ENCODE assay signal across 30 cellular contexts in the genomic region with DNA sequence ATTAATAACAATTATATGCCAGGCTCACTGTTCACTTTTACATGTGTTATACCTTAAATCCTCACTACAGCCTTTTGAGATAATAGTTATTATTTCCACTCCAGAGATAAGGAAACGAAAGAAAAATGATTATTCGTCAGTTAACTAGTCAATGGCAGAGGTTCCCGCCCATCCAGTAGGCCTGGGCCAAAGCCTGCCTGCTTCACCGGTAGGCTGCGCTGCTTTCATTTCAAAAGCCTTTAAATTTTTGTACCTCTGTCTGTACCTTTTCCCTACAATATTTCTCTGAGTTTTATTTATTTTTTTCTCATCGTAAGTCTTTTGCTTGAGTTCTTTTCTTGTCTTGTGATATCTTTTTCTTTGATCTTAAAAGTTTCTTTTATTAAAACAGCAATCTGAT. TPM values are rescaled to one million over a fixed set of nuclear protein-coding genes. Genes with fewer than 3 reads are reported as not detected.
"Had no signal": no experiment of that assay in that cellular context is flagged by ENCODE, and none has a peak within 500 bp of the region (broad histone marks: within the 10 kb centered on the region; RNA-seq: fewer than 3 reads in every experiment).

No MANE protein-coding gene starts in this region.

- H3K9me3 Mint-ChIP-seq: activated CD4-positive, alpha-beta T cell treated with anti-CD3 and anti-CD28 coated beads, Interleukin-2, amount 10 ng/mL, durations not matched to agents 24 days and 14 days; activated CD8-positive, alpha-beta T cell treated with anti-CD3 and anti-CD28 coated beads for 36 hours; activated naive CD8-positive, alpha-beta T cell treated with anti-CD3 and anti-CD28 coated beads for 36 hours; activated T-cell treated with anti-CD3 and anti-CD28 coated beads, Interleukin-2, amount 50 U/mL, for 72 hours; activated T-helper 17 cell treated with anti-CD3 and anti-CD28 coated beads, Interleukin-2, amount 50 U/mL, for 72 hours had no signal

- H3K4me3 ChIP-seq: Peyer's patch had no signal

- H3K4me1 ChIP-seq: Peyer's patch had no signal

- H3K27me3 ChIP-seq: brain microvascular endothelial cell, Peyer's patch had no signal

- H3K27ac ChIP-seq: brain microvascular endothelial cell, Peyer's patch, RWPE1, WERI-Rb-1 had no signal

- H3K36me3 ChIP-seq: brain microvascular endothelial cell, Peyer's patch, WERI-Rb-1 had no signal

- H3K27ac Mint-ChIP-seq: activated CD4-positive, alpha-beta T cell treated with anti-CD3 and anti-CD28 coated beads, Interleukin-2, amount 10 ng/mL, durations not matched to agents 24 days and 14 days; activated CD8-positive, alpha-beta T cell treated with anti-CD3 and anti-CD28 coated beads for 36 hours; activated naive CD8-positive, alpha-beta T cell treated with anti-CD3 and anti-CD28 coated beads for 36 hours; activated T-cell treated with anti-CD3 and anti-CD28 coated beads, Interleukin-2, amount 50 U/mL, for 72 hours; activated T-helper 17 cell treated with anti-CD3 and anti-CD28 coated beads, Interleukin-2, amount 50 U/mL, for 72 hours had no signal

- H3K27me3 Mint-ChIP-seq: activated CD4-positive, alpha-beta T cell treated with anti-CD3 and anti-CD28 coated beads, Interleukin-2, amount 10 ng/mL, durations not matched to agents 24 days and 14 days; activated CD8-positive, alpha-beta T cell treated with anti-CD3 and anti-CD28 coated beads for 36 hours; activated naive CD8-positive, alpha-beta T cell treated with anti-CD3 and anti-CD28 coated beads for 36 hours; activated T-helper 17 cell treated with anti-CD3 and anti-CD28 coated beads, Interleukin-2, amount 50 U/mL, for 72 hours had no signal

- H3K4me3 Mint-ChIP-seq: activated CD4-positive, alpha-beta T cell treated with anti-CD3 and anti-CD28 coated beads, Interleukin-2, amount 10 ng/mL, durations not matched to agents 24 days and 14 days; activated CD8-positive, alpha-beta T cell treated with anti-CD3 and anti-CD28 coated beads for 36 hours; activated naive CD8-positive, alpha-beta T cell treated with anti-CD3 and anti-CD28 coated beads for 36 hours; activated T-cell treated with anti-CD3 and anti-CD28 coated beads, Interleukin-2, amount 50 U/mL, for 72 hours; activated T-helper 17 cell treated with anti-CD3 and anti-CD28 coated beads, Interleukin-2, amount 50 U/mL, for 72 hours had no signal

- ATAC-seq: activated CD8-positive, alpha-beta T cell treated with anti-CD3 and anti-CD28 coated beads for 36 hours; activated T-cell treated with anti-CD3 and anti-CD28 coated beads, Interleukin-2, amount 50 U/mL, for 72 hours; activated T-helper 17 cell treated with anti-CD3 and anti-CD28 coated beads, Interleukin-2, amount 50 U/mL, for 72 hours; PC-3; Right ventricle myocardium inferior had no signal

- H3K36me3 Mint-ChIP-seq: activated naive CD8-positive, alpha-beta T cell treated with anti-CD3 and anti-CD28 coated beads for 36 hours had no signal

- DNase-seq: activated CD4-positive, alpha-beta T cell treated with anti-CD3 and anti-CD28 coated beads, Interleukin-2, amount 10 ng/mL, durations not matched to agents 24 days and 14 days; activated CD4-positive, alpha-beta T cell treated with anti-CD3 and anti-CD28 coated beads, Interleukin-2, amount 50 U/mL, for 4 hours; activated CD8-positive, alpha-beta T cell treated with anti-CD3 and anti-CD28 coated beads for 36 hours; activated effector memory CD4-positive, alpha-beta T cell treated with anti-CD3 and anti-CD28 coated beads, Interleukin-2, amount 50 U/mL, for 16 hours; activated naive CD4-positive, alpha-beta T cell; activated naive CD4-positive, alpha-beta T cell treated with anti-CD3 and anti-CD28 coated beads, Interleukin-2, amount 50 U/mL, for 16 hours; activated naive CD8-positive, alpha-beta T cell treated with anti-CD3 and anti-CD28 coated beads for 36 hours; activated T-cell treated with anti-CD3 and anti-CD28 coated beads, Interleukin-2, amount 50 U/mL, for 1 hour; activated T-cell treated with anti-CD3 and anti-CD28 coated beads, Interleukin-2, amount 50 U/mL, for 72 hours; amniotic stem cell; aorta; brain microvascular endothelial cell; central memory CD4-positive, alpha-beta T cell; NCI-H1092 treated with DMSO at 0.1 percent for 48 hours; NCI-H1417 treated with DMSO at 0.1 percent for 48 hours; NCI-H1694 treated with DMSO at 0.1 percent for 48 hours; NCI-H2029; NCI-H510A; NCI-H526; NCI-H748 treated with DMSO at 0.1 percent for 48 hours; NK-92 treated with Interleukin-12 subunit alpha and Interleukin-12 subunit beta, amount 100 ng/mL, for 24 hours; PC-3; Peyer's patch; SIG-M5; T1000; WERI-Rb-1 had no signal

- H3K4me1 Mint-ChIP-seq: activated CD4-positive, alpha-beta T cell treated with anti-CD3 and anti-CD28 coated beads, Interleukin-2, amount 10 ng/mL, durations not matched to agents 24 days and 14 days; activated naive CD8-positive, alpha-beta T cell treated with anti-CD3 and anti-CD28 coated beads for 36 hours; activated T-helper 17 cell treated with anti-CD3 and anti-CD28 coated beads, Interleukin-2, amount 50 U/mL, for 72 hours had no signal

RNA-seq across cellular contexts. Expression of gene GPR52, which starts 3.6 kb away (rescaled TPM):
- total RNA-seq: M059J had no signal
- polyA plus RNA-seq: aorta had no signal
